Comparison of ENCODE assay signal across 1 cellular context in genomic region chr2:263774-264492, GRCh38.
TF ChIP-seq lines count a peak whose summit lies in the region.

Gene SH3YL1, minus strand, starts transcription at chr2:264032. Its CDS starts 48 bp downstream, at chr2:263984.

TF ChIP-seq in HepG2, 621 proteins besides CTCF, POLR2A, EP300 and RAD21 (continued from another document and continues in another):
- TF ChIP-seq CREB3 (CRISPR knock-in tag; IDR thresholded peaks at IDR 0.05) = no peak
- no peak for TF ChIP-seq E2F5 (CRISPR knock-in tag; conservative IDR thresholded peaks at IDR 0.05)
- TF ChIP-seq ZNF441 (CRISPR knock-in tag; IDR thresholded peaks at IDR 0.05; ENCODE audit: borderline replicate concordance) = no peak
- TF ChIP-seq ZIK1 (CRISPR knock-in tag; IDR thresholded peaks at IDR 0.05; ENCODE audit: borderline replicate concordance, low read depth) = no peak
- TF ChIP-seq ZNF431 (CRISPR knock-in tag; IDR thresholded peaks at IDR 0.05; ENCODE audit: borderline replicate concordance, low read depth) = peak; percentile 43; the same call in 1 of the 2 replicates
- no peak for TF ChIP-seq PHF21A (CRISPR knock-in tag; IDR thresholded peaks at IDR 0.05)
- no peak for TF ChIP-seq CHCHD3 (CRISPR knock-in tag; IDR thresholded peaks at IDR 0.05)
- TF ChIP-seq ZNF484 (CRISPR knock-in tag; IDR thresholded peaks at IDR 0.05; ENCODE audit: borderline replicate concordance, low read depth) = no peak
- no peak for TF ChIP-seq SOX13 (IDR thresholded peaks at IDR 0.05)
- TF ChIP-seq SOX13 (CRISPR knock-in tag; conservative IDR thresholded peaks at IDR 0.05 in 1 of 2, IDR thresholded peaks at IDR 0.05 in 1 of 2) = no peak
- no peak for TF ChIP-seq MED8 (CRISPR knock-in tag; IDR thresholded peaks at IDR 0.05; ENCODE audit: insufficient replicate concordance)
- 0 out of 2 replicates have a peak, but pooled peaks have one; percentile 6 for TF ChIP-seq ZNF414 (CRISPR knock-in tag; IDR thresholded peaks at IDR 0.05)
- no peak for TF ChIP-seq SKIL (CRISPR knock-in tag; IDR thresholded peaks at IDR 0.05; ENCODE audit: borderline replicate concordance)
- no peak for TF ChIP-seq ZNF251 (CRISPR knock-in tag; IDR thresholded peaks at IDR 0.05)
- no peak for TF ChIP-seq ZFP82 (CRISPR knock-in tag; IDR thresholded peaks at IDR 0.05; ENCODE audit: borderline replicate concordance)
- TF ChIP-seq ZNF841 (CRISPR knock-in tag; IDR thresholded peaks at IDR 0.05; ENCODE audit: borderline replicate concordance) = no peak
- TF ChIP-seq NR2F2 (IDR thresholded peaks at IDR 0.05; ENCODE audit: borderline replicate concordance, low read depth) = no peak
- TF ChIP-seq NFIC (IDR thresholded peaks at IDR 0.05; ENCODE audit: low read length) = no peak
- TF ChIP-seq NFRKB (IDR thresholded peaks at IDR 0.05) = no peak
- TF ChIP-seq SMAD9 (CRISPR knock-in tag; IDR thresholded peaks at IDR 0.05) = no peak
- TF ChIP-seq ISX (CRISPR knock-in tag; conservative IDR thresholded peaks at IDR 0.05) = no peak
- TF ChIP-seq NR3C1 (CRISPR knock-in tag; IDR thresholded peaks at IDR 0.05) = no peak
- TF ChIP-seq ZNF432 (CRISPR knock-in tag; IDR thresholded peaks at IDR 0.05; ENCODE audit: borderline replicate concordance) = no peak
- TF ChIP-seq ARID3A (IDR thresholded peaks at IDR 0.05; ENCODE audit: low read depth, low read length) = no peak
- no peak for TF ChIP-seq SNAI1 (CRISPR knock-in tag; IDR thresholded peaks at IDR 0.05; ENCODE audit: borderline replicate concordance)
- 0 out of 2 replicates have a peak, but pooled peaks have one; percentile 7 for TF ChIP-seq ZNF430 (CRISPR knock-in tag; IDR thresholded peaks at IDR 0.05)
- no peak for TF ChIP-seq RARA (CRISPR knock-in tag; IDR thresholded peaks at IDR 0.05)
- no peak for TF ChIP-seq PBX2 (CRISPR knock-in tag; IDR thresholded peaks at IDR 0.05)
- TF ChIP-seq ZKSCAN5 (CRISPR knock-in tag; IDR thresholded peaks at IDR 0.05) = no peak
- TF ChIP-seq MAFG (CRISPR knock-in tag; IDR thresholded peaks at IDR 0.05) = no peak
- 0 out of 2 replicates have a peak, but pooled peaks have one; percentile 52 for TF ChIP-seq TMF1 (CRISPR knock-in tag; IDR thresholded peaks at IDR 0.05; ENCODE audit: low read depth)
- TF ChIP-seq PCBP2 (optimal IDR thresholded peaks at IDR 0.05; ENCODE audit: low read depth, low read length, poor library complexity, severe bottlenecking) = no peak
- TF ChIP-seq ZNF639 (CRISPR knock-in tag; conservative IDR thresholded peaks at IDR 0.05) = no peak
- no peak for TF ChIP-seq ZNF703 (CRISPR knock-in tag; IDR thresholded peaks at IDR 0.05; ENCODE audit: borderline replicate concordance)
- no peak for TF ChIP-seq ZNF720 (CRISPR knock-in tag; IDR thresholded peaks at IDR 0.05)
- no peak for TF ChIP-seq ZEB1 (IDR thresholded peaks at IDR 0.05; ENCODE audit: insufficient replicate concordance, low read depth)
- TF ChIP-seq ZNF232 (CRISPR knock-in tag; IDR thresholded peaks at IDR 0.05; ENCODE audit: borderline replicate concordance) = no peak
- TF ChIP-seq HOXA3 (CRISPR knock-in tag; IDR thresholded peaks at IDR 0.05) = no peak; the same call in none of the 2 replicates
- no peak for TF ChIP-seq IRF9 (CRISPR knock-in tag; IDR thresholded peaks at IDR 0.05; ENCODE audit: borderline replicate concordance)
- TF ChIP-seq MIXL1 (CRISPR knock-in tag; IDR thresholded peaks at IDR 0.05) = no peak
- TF ChIP-seq ZNF225 (CRISPR knock-in tag; IDR thresholded peaks at IDR 0.05) = no peak
- no peak for TF ChIP-seq ZSCAN12 (CRISPR knock-in tag; IDR thresholded peaks at IDR 0.05)
- TF ChIP-seq ZNF775 (CRISPR knock-in tag; IDR thresholded peaks at IDR 0.05; ENCODE audit: borderline replicate concordance) = no peak
- no peak for TF ChIP-seq ZNF615 (CRISPR knock-in tag; IDR thresholded peaks at IDR 0.05; ENCODE audit: borderline replicate concordance)
- no peak for TF ChIP-seq MAFK (conservative IDR thresholded peaks at IDR 0.05 in 1 of 2, IDR thresholded peaks at IDR 0.05 in 1 of 2; ENCODE audit: low read length in 2 of 2)
- no peak for TF ChIP-seq MYPOP (CRISPR knock-in tag; IDR thresholded peaks at IDR 0.05)
- TF ChIP-seq ZNF17 (CRISPR knock-in tag; IDR thresholded peaks at IDR 0.05) = no peak
- no peak for TF ChIP-seq STAT6 (CRISPR knock-in tag; IDR thresholded peaks at IDR 0.05; ENCODE audit: borderline replicate concordance)
- TF ChIP-seq ZNF713 (CRISPR knock-in tag; IDR thresholded peaks at IDR 0.05) = no peak
- no peak for TF ChIP-seq NCOA1 (CRISPR knock-in tag; IDR thresholded peaks at IDR 0.05)
- TF ChIP-seq ZNF510 (CRISPR knock-in tag; IDR thresholded peaks at IDR 0.05; ENCODE audit: low read depth) = no peak
- 0 out of 2 replicates have a peak, but pooled peaks have one; percentile 50 for TF ChIP-seq ZNF564 (CRISPR knock-in tag; IDR thresholded peaks at IDR 0.05)
- TF ChIP-seq ZNF572 (CRISPR knock-in tag; IDR thresholded peaks at IDR 0.05) = 0 out of 2 replicates have a peak, but pooled peaks have one; percentile 28
- no peak for TF ChIP-seq HINFP (CRISPR knock-in tag; IDR thresholded peaks at IDR 0.05; ENCODE audit: low read depth)
- TF ChIP-seq ZNF253 (CRISPR knock-in tag; IDR thresholded peaks at IDR 0.05; ENCODE audit: borderline replicate concordance) = no peak
- no peak for TF ChIP-seq DBP (CRISPR knock-in tag; IDR thresholded peaks at IDR 0.05; ENCODE audit: not compliant biosample characterization)
